1 cellular context compared by ENCODE assay signal in genomic region chr17:7651097-7651958, GRCh38.
TF ChIP-seq lines count a peak whose summit lies in the region.

No MANE protein-coding gene starts in this region.

TF ChIP-seq in GM12878, 131 proteins besides CTCF, POLR2A, EP300 and RAD21:
- TF ChIP-seq SUZ12 (IDR thresholded peaks at IDR 0.05; ENCODE audit: unreplicated experiment) (peak; percentile 77), ZBTB4 (CRISPR knock-in tag; IDR thresholded peaks at IDR 0.05) (no peak), NFYA (IDR thresholded peaks at IDR 0.05; ENCODE audit: borderline replicate concordance, low read depth, low read length) (no peak), EZH2 (IDR thresholded peaks at IDR 0.05; ENCODE audit: borderline replicate concordance, control insufficient read depth, low read depth, low read length) (0 out of 2 replicates have a peak, but pooled peaks have one; percentile 17), EGR1 (IDR thresholded peaks at IDR 0.05; ENCODE audit: borderline replicate concordance in 1 of 2, low read depth in 2 of 2, low read length in 2 of 2) (0 out of 3 replicates have a peak, but pooled peaks of 1 of the 2 experiments have one; percentile 5), HDAC2 (IDR thresholded peaks at IDR 0.05) (no peak), HDAC6 (IDR thresholded peaks at IDR 0.05; ENCODE audit: unreplicated experiment) (no peak), DPF2 (IDR thresholded peaks at IDR 0.05) (no peak), MTA3 (IDR thresholded peaks at IDR 0.05; ENCODE audit: borderline replicate concordance, low read length) (no peak), YY1 (IDR thresholded peaks at IDR 0.05; ENCODE audit: low read depth, low read length) (no peak), NRF1 (conservative IDR thresholded peaks at IDR 0.05; ENCODE audit: low read depth, low read length) (no peak), IKZF2 (IDR thresholded peaks at IDR 0.05) (no peak), PAX8 (IDR thresholded peaks at IDR 0.05) (no peak), TARDBP (IDR thresholded peaks at IDR 0.05; ENCODE audit: borderline replicate concordance) (no peak), TCF3 (IDR thresholded peaks at IDR 0.05; ENCODE audit: borderline replicate concordance, insufficient read depth, low read depth, low read length) (no peak), SIX5 (IDR thresholded peaks at IDR 0.05; ENCODE audit: low read depth, low read length, severe bottlenecking) (no peak), SREBF2 (IDR thresholded peaks at IDR 0.05; ENCODE audit: low read length) (no peak)
TF ChIP-seq in GM12878: peak in this region for 3.
